Comparison of ENCODE assay signal across 1 cellular context in genomic region chr1:31413405-31414005, GRCh38.
TF ChIP-seq lines count a peak whose summit lies in the region.

No MANE protein-coding gene starts in this region.

TF ChIP-seq in HepG2, 621 proteins besides CTCF, POLR2A, EP300 and RAD21 (continued from another document and continues in another):
- TF ChIP-seq, protein P1, sequence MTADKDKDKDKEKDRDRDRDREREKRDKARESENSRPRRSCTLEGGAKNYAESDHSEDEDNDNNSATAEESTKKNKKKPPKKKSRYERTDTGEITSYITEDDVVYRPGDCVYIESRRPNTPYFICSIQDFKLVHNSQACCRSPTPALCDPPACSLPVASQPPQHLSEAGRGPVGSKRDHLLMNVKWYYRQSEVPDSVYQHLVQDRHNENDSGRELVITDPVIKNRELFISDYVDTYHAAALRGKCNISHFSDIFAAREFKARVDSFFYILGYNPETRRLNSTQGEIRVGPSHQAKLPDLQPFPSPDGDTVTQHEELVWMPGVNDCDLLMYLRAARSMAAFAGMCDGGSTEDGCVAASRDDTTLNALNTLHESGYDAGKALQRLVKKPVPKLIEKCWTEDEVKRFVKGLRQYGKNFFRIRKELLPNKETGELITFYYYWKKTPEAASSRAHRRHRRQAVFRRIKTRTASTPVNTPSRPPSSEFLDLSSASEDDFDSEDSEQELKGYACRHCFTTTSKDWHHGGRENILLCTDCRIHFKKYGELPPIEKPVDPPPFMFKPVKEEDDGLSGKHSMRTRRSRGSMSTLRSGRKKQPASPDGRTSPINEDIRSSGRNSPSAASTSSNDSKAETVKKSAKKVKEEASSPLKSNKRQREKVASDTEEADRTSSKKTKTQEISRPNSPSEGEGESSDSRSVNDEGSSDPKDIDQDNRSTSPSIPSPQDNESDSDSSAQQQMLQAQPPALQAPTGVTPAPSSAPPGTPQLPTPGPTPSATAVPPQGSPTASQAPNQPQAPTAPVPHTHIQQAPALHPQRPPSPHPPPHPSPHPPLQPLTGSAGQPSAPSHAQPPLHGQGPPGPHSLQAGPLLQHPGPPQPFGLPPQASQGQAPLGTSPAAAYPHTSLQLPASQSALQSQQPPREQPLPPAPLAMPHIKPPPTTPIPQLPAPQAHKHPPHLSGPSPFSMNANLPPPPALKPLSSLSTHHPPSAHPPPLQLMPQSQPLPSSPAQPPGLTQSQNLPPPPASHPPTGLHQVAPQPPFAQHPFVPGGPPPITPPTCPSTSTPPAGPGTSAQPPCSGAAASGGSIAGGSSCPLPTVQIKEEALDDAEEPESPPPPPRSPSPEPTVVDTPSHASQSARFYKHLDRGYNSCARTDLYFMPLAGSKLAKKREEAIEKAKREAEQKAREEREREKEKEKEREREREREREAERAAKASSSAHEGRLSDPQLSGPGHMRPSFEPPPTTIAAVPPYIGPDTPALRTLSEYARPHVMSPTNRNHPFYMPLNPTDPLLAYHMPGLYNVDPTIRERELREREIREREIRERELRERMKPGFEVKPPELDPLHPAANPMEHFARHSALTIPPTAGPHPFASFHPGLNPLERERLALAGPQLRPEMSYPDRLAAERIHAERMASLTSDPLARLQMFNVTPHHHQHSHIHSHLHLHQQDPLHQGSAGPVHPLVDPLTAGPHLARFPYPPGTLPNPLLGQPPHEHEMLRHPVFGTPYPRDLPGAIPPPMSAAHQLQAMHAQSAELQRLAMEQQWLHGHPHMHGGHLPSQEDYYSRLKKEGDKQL (CRISPR knock-in tag; IDR thresholded peaks at IDR 0.05; ENCODE audit: low read depth), result no peak
- no peak for TF ChIP-seq ZNF205 (CRISPR knock-in tag; IDR thresholded peaks at IDR 0.05)
- TF ChIP-seq THAP7 (CRISPR knock-in tag; IDR thresholded peaks at IDR 0.05), result no peak
- TF ChIP-seq KDM3A (CRISPR knock-in tag; IDR thresholded peaks at IDR 0.05; ENCODE audit: low read depth), result no peak
- TF ChIP-seq CHCHD3 (CRISPR knock-in tag; IDR thresholded peaks at IDR 0.05), result no peak
- no peak for TF ChIP-seq HBP1 (CRISPR knock-in tag; IDR thresholded peaks at IDR 0.05; ENCODE audit: low read depth)
- no peak for TF ChIP-seq ZNF446 (CRISPR knock-in tag; IDR thresholded peaks at IDR 0.05)
- TF ChIP-seq, protein P2, sequence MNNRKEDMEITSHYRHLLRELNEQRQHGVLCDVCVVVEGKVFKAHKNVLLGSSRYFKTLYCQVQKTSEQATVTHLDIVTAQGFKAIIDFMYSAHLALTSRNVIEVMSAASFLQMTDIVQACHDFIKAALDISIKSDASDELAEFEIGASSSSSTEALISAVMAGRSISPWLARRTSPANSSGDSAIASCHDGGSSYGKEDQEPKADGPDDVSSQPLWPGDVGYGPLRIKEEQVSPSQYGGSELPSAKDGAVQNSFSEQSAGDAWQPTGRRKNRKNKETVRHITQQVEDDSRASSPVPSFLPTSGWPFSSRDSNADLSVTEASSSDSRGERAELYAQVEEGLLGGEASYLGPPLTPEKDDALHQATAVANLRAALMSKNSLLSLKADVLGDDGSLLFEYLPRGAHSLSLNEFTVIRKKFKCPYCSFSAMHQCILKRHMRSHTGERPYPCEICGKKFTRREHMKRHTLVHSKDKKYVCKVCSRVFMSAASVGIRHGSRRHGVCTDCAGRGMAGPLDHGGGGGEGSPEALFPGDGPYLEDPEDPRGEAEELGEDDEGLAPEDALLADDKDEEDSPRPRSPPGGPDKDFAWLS (CRISPR knock-in tag; IDR thresholded peaks at IDR 0.05; ENCODE audit: borderline replicate concordance), result no peak
- peak; percentile 40 for TF ChIP-seq AGO2 (optimal IDR thresholded peaks at IDR 0.05; ENCODE audit: low read depth, low read length)
- no peak; the same call in 1 of the 2 replicates for TF ChIP-seq NRL (CRISPR knock-in tag; IDR thresholded peaks at IDR 0.05; ENCODE audit: borderline replicate concordance)
- TF ChIP-seq KMT2B (CRISPR knock-in tag; IDR thresholded peaks at IDR 0.05), result 0 out of 2 replicates have a peak, but pooled peaks have one; percentile 21
- TF ChIP-seq FOXA1 (IDR thresholded peaks at IDR 0.05), result no peak
- TF ChIP-seq FOXA1 (CRISPR knock-in tag; IDR thresholded peaks at IDR 0.05), result no peak
- TF ChIP-seq, protein P3, sequence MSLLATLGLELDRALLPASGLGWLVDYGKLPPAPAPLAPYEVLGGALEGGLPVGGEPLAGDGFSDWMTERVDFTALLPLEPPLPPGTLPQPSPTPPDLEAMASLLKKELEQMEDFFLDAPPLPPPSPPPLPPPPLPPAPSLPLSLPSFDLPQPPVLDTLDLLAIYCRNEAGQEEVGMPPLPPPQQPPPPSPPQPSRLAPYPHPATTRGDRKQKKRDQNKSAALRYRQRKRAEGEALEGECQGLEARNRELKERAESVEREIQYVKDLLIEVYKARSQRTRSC (CRISPR knock-in tag; IDR thresholded peaks at IDR 0.05; ENCODE audit: low read depth), result no peak
- TF ChIP-seq IRF1 (CRISPR knock-in tag; IDR thresholded peaks at IDR 0.05; ENCODE audit: low read depth), result no peak
- no peak for TF ChIP-seq ZNF253 (CRISPR knock-in tag; IDR thresholded peaks at IDR 0.05; ENCODE audit: borderline replicate concordance)
- TF ChIP-seq PCBP2 (optimal IDR thresholded peaks at IDR 0.05; ENCODE audit: low read depth, low read length, poor library complexity, severe bottlenecking), result no peak
- TF ChIP-seq, protein P4, sequence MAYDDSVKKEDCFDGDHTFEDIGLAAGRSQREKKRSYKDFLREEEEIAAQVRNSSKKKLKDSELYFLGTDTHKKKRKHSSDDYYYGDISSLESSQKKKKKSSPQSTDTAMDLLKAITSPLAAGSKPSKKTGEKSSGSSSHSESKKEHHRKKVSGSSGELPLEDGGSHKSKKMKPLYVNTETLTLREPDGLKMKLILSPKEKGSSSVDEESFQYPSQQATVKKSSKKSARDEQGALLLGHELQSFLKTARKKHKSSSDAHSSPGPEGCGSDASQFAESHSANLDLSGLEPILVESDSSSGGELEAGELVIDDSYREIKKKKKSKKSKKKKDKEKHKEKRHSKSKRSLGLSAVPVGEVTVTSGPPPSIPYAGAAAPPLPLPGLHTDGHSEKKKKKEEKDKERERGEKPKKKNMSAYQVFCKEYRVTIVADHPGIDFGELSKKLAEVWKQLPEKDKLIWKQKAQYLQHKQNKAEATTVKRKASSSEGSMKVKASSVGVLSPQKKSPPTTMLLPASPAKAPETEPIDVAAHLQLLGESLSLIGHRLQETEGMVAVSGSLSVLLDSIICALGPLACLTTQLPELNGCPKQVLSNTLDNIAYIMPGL (CRISPR knock-in tag; IDR thresholded peaks at IDR 0.05; ENCODE audit: borderline replicate concordance in 1 of 2, low read depth in 1 of 2), result peak in 1 of 2 experiments; percentile 87; a peak in 2 of 4 replicates
- TF ChIP-seq PCBP1 (IDR thresholded peaks at IDR 0.05; ENCODE audit: borderline replicate concordance, low read depth, low read length), result no peak
- 0 out of 2 replicates have a peak, but pooled peaks have one; percentile 40 for TF ChIP-seq DNMT1 (CRISPR knock-in tag; IDR thresholded peaks at IDR 0.05)
- no peak for TF ChIP-seq IKZF1 (IDR thresholded peaks at IDR 0.05)
- TF ChIP-seq CCAR2 (optimal IDR thresholded peaks at IDR 0.05; ENCODE audit: low read depth, low read length), result no peak
- TF ChIP-seq TOPORS (CRISPR knock-in tag; IDR thresholded peaks at IDR 0.05), result peak; percentile 80
- peak; percentile 49; the same call in 1 of the 2 replicates for TF ChIP-seq TBX2 (CRISPR knock-in tag; IDR thresholded peaks at IDR 0.05; ENCODE audit: borderline replicate concordance)
- no peak for TF ChIP-seq TBP (CRISPR knock-in tag; IDR thresholded peaks at IDR 0.05)
- TF ChIP-seq FIP1L1 (IDR thresholded peaks at IDR 0.05; ENCODE audit: borderline replicate concordance, insufficient read depth, low read depth, low read length), result no peak
- TF ChIP-seq RARG (CRISPR knock-in tag; IDR thresholded peaks at IDR 0.05; ENCODE audit: low read depth), result no peak
- no peak for TF ChIP-seq RARA (CRISPR knock-in tag; IDR thresholded peaks at IDR 0.05)
- no peak for TF ChIP-seq NFATC3 (CRISPR knock-in tag; IDR thresholded peaks at IDR 0.05)
- TF ChIP-seq, protein P5, sequence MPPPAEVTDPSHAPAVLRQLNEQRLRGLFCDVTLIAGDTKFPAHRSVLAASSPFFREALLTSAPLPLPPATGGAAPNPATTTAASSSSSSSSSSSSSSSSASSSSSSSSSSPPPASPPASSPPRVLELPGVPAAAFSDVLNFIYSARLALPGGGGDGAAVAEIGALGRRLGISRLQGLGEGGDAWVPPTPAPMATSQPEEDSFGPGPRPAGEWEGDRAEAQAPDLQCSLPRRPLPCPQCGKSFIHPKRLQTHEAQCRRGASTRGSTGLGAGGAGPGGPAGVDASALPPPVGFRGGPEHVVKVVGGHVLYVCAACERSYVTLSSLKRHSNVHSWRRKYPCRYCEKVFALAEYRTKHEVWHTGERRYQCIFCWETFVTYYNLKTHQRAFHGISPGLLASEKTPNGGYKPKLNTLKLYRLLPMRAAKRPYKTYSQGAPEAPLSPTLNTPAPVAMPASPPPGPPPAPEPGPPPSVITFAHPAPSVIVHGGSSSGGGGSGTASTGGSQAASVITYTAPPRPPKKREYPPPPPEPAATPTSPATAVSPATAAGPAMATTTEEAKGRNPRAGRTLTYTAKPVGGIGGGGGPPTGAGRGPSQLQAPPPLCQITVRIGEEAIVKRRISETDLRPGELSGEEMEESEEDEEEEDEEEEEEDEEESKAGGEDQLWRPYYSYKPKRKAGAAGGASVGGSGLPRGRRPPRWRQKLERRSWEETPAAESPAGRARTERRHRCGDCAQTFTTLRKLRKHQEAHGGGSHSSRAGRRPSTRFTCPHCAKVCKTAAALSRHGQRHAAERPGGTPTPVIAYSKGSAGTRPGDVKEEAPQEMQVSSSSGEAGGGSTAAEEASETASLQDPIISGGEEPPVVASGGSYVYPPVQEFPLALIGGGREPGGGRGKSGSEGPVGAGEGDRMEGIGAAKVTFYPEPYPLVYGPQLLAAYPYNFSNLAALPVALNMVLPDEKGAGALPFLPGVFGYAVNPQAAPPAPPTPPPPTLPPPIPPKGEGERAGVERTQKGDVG (CRISPR knock-in tag; IDR thresholded peaks at IDR 0.05; ENCODE audit: borderline replicate concordance), result no peak
- no peak for TF ChIP-seq GZF1 (CRISPR knock-in tag; IDR thresholded peaks at IDR 0.05)
- TF ChIP-seq ASH2L (IDR thresholded peaks at IDR 0.05; ENCODE audit: insufficient read length, low read depth, low read length), result peak; percentile 36
- TF ChIP-seq ZNF562 (CRISPR knock-in tag; IDR thresholded peaks at IDR 0.05; ENCODE audit: borderline replicate concordance), result no peak
- TF ChIP-seq KAT8 (CRISPR knock-in tag; IDR thresholded peaks at IDR 0.05), result no peak; the same call in 1 of the 2 replicates
- peak; percentile 6; the same call in 1 of the 2 replicates for TF ChIP-seq MXD1 (CRISPR knock-in tag; IDR thresholded peaks at IDR 0.05)
- no peak for TF ChIP-seq PAX8 (CRISPR knock-in tag; IDR thresholded peaks at IDR 0.05; ENCODE audit: borderline replicate concordance)
- peak; percentile 65; the same call in 1 of the 2 replicates for TF ChIP-seq MTA1 (CRISPR knock-in tag; IDR thresholded peaks at IDR 0.05; ENCODE audit: borderline replicate concordance)
- TF ChIP-seq ZNF598 (CRISPR knock-in tag; IDR thresholded peaks at IDR 0.05; ENCODE audit: borderline replicate concordance), result peak; percentile 34; the same call in 1 of the 2 replicates
- TF ChIP-seq MEIS2 (CRISPR knock-in tag; IDR thresholded peaks at IDR 0.05), result no peak
- no peak for TF ChIP-seq THAP9 (CRISPR knock-in tag; IDR thresholded peaks at IDR 0.05; ENCODE audit: borderline replicate concordance)
- no peak for TF ChIP-seq ZEB1 (IDR thresholded peaks at IDR 0.05; ENCODE audit: insufficient replicate concordance, low read depth)
- no peak for TF ChIP-seq PAF1 (CRISPR knock-in tag; IDR thresholded peaks at IDR 0.05)
- TF ChIP-seq ZNF746 (CRISPR knock-in tag; IDR thresholded peaks at IDR 0.05), result no peak
- TF ChIP-seq SOX6 (IDR thresholded peaks at IDR 0.05), result no peak
- TF ChIP-seq SOX6 (CRISPR knock-in tag; IDR thresholded peaks at IDR 0.05), result 0 out of 2 replicates have a peak, but pooled peaks have one; percentile 11
- TF ChIP-seq ZC3H13 (CRISPR knock-in tag; IDR thresholded peaks at IDR 0.05), result peak; percentile 78; the same call in 1 of the 2 replicates
